ENCODE assay signal across 17 cellular contexts in the genomic region with DNA sequence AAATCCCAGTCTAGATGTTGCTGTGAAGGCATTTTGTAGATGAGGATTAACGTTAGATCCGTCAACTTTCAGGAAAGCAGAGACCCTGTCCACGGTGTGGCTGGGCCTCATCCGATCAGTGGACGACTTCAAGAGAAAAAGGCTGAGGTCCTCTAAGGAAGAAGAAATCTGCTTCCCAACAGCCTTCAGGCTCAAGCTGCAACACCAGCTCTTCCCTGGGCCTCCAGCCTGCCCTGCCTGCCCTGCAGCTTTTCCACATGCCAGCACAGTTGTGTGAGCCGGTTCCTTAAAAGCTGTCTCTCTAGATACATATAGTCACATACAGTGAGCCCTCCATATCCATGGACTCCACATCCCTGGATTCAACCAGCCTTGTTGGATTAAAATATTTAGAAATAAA. TPM values are rescaled to one million over a fixed set of nuclear protein-coding genes. Genes with fewer than 3 reads are reported as not detected.
DNase-seq lines count a peak whose midpoint lies in the region; ATAC-seq, FAIRE-seq and TF ChIP-seq lines count a peak whose summit lies in the region.
"Had no signal": no experiment of that assay in that cellular context is flagged by ENCODE, and none has a peak within 500 bp of the region (broad histone marks: within the 10 kb centered on the region; RNA-seq: fewer than 3 reads in every experiment).

No MANE protein-coding gene starts in this region.

- H4K12ac ChIP-seq in trophoblast cell (ENCODE audit: low read depth, low read length), result no peak overlapping the region

- ATAC-seq in GM23338 (no peak), GM21529 (IDR thresholded peaks at IDR 0.05; ENCODE audit: unreplicated experiment) (no peak)
- ATAC-seq: A549; CD8-positive, alpha-beta T cell had no signal

- H3K27me3 ChIP-seq in ACC112 (ENCODE audit: insufficient read depth, low read length), result no peaks in the 10 kb centered on the region
- no peaks in the 10 kb centered on the region for H3K27me3 ChIP-seq in GM23338 (ENCODE audit: insufficient read depth)
- H3K27me3 ChIP-seq in astrocyte (ENCODE audit: insufficient read depth, low read length), result no peaks in the 10 kb centered on the region
- H3K27me3 ChIP-seq in trophoblast cell (ENCODE audit: insufficient read depth, low read length), result no peaks in the 10 kb centered on the region
- H3K27me3 ChIP-seq in HAP-1 (ENCODE audit: low read depth), result no peaks in the 10 kb centered on the region

- no peak overlapping the region for H3K4ac ChIP-seq in trophoblast cell (ENCODE audit: low read depth, low read length)

- H3K79me1 ChIP-seq in trophoblast cell (ENCODE audit: low read length), result no peaks in the 10 kb centered on the region

- H4K20me1 ChIP-seq in GM23338 (replicated peaks; ENCODE audit: insufficient read depth) (no peaks in the 10 kb centered on the region), astrocyte (ENCODE audit: insufficient read depth, low read length) (no peaks in the 10 kb centered on the region)

- H3K4me3 Mint-ChIP-seq in GM23338 (no peak overlapping the region), astrocyte (ENCODE audit: unreplicated experiment) (no peak overlapping the region)
- H3K4me3 Mint-ChIP-seq: CD14-positive monocyte; CD8-positive, alpha-beta T cell; H9 had no signal

- no peak overlapping the region for H3K27ac Mint-ChIP-seq in GM23338
- H3K27ac Mint-ChIP-seq in astrocyte (ENCODE audit: unreplicated experiment), result no peak overlapping the region
- H3K27ac Mint-ChIP-seq: CD14-positive monocyte; CD8-positive, alpha-beta T cell; H9 had no signal

- H2AFZ ChIP-seq in ACC112 (ENCODE audit: low read length, unreplicated experiment) (peak overlapping the region; percentile 72), GM23338 (peak overlapping the region; percentile 83; the same call in 1 of the 2 replicates), astrocyte (ENCODE audit: low read depth, low read length) (peak overlapping the region; percentile 28), trophoblast cell (ENCODE audit: insufficient read depth, low read length, poor library complexity) (no peak overlapping the region)
- H2AFZ ChIP-seq: GM23248 had no signal

- H3K36me3 ChIP-seq in ACC112 (ENCODE audit: insufficient read depth, low read length), result no peaks in the 10 kb centered on the region
- H3K36me3 ChIP-seq in GM23338 (ENCODE audit: insufficient read depth), result no peaks in the 10 kb centered on the region
- H3K36me3 ChIP-seq in astrocyte (ENCODE audit: insufficient read depth, low read length), result no peaks in the 10 kb centered on the region
- H3K36me3 ChIP-seq in trophoblast cell (ENCODE audit: control insufficient read depth in 1 of 2, insufficient read depth in 2 of 2, low read length in 2 of 2), result no peaks in the 10 kb centered on the region
- no peaks in the 10 kb centered on the region for H3K36me3 ChIP-seq in HAP-1 (replicated peaks)

- no peaks in the 10 kb centered on the region for H3K9me2 ChIP-seq in GM23338 (ENCODE audit: insufficient read depth)

- no peak overlapping the region for H2BK12ac ChIP-seq in trophoblast cell (ENCODE audit: low read length)

- H3K4me2 ChIP-seq in GM23338 (no peak overlapping the region), astrocyte (ENCODE audit: low read length) (no peak overlapping the region), trophoblast cell (ENCODE audit: low read length) (no peak overlapping the region)
- H3K4me2 ChIP-seq: A549 had no signal

- H3K36me3 Mint-ChIP-seq in GM23338 (ENCODE audit: low read depth) (no peaks in the 10 kb centered on the region), astrocyte (ENCODE audit: low read depth, unreplicated experiment) (no peaks in the 10 kb centered on the region)
- H3K36me3 Mint-ChIP-seq: CD14-positive monocyte; CD8-positive, alpha-beta T cell had no signal

- no peaks in the 10 kb centered on the region for H3K9me3 Mint-ChIP-seq in GM23338
- H3K9me3 Mint-ChIP-seq in astrocyte (ENCODE audit: unreplicated experiment), result peaks cover 2% of the 10 kb centered on the region

- H3K4me3 ChIP-seq in ACC112 (ENCODE audit: low read depth, low read length), result peak overlapping the region; percentile 54
- no peak overlapping the region for H3K4me3 ChIP-seq in GM23338
- H3K4me3 ChIP-seq in astrocyte (ENCODE audit: insufficient read depth, low read depth, low read length), result no peak overlapping the region
- H3K4me3 ChIP-seq in trophoblast cell (ENCODE audit: low read depth, low read length), result no peak overlapping the region
- no peak overlapping the region for H3K4me3 ChIP-seq in HAP-1
- H3K4me3 ChIP-seq: A549, GM23248, K562 had no signal

- H3F3A ChIP-seq in GM23338 (replicated peaks; ENCODE audit: low read depth), result no peaks in the 10 kb centered on the region

- peaks cover 11% of the 10 kb centered on the region for H3K4me1 ChIP-seq in ACC112 (ENCODE audit: control insufficient read depth, insufficient read depth, low read length, unreplicated experiment)
- peaks cover 16% of the 10 kb centered on the region; the same call in 1 of the 2 replicates for H3K4me1 ChIP-seq in GM23338 (ENCODE audit: insufficient read depth)
- H3K4me1 ChIP-seq in astrocyte (ENCODE audit: insufficient read depth, low read length), result peaks cover 8% of the 10 kb centered on the region
- H3K4me1 ChIP-seq in trophoblast cell (ENCODE audit: control insufficient read depth in 1 of 2, insufficient read depth in 2 of 2, low read length in 2 of 2), result peaks cover 0 to 2% of the 10 kb centered on the region in 2 experiments
- peaks cover 5% of the 10 kb centered on the region for H3K4me1 ChIP-seq in HAP-1
- H3K4me1 ChIP-seq: A549 had no signal

- no peak overlapping the region for H2AK5ac ChIP-seq in trophoblast cell (ENCODE audit: low read length)

- no peak overlapping the region for H4K91ac ChIP-seq in trophoblast cell (ENCODE audit: low read depth, low read length)

- no peak for TF ChIP-seq CTCF in GM23338 (conservative IDR thresholded peaks at IDR 0.05; ENCODE audit: low read depth in 2 of 2)
- no peak for TF ChIP-seq CTCF in astrocyte (IDR thresholded peaks at IDR 0.05; ENCODE audit: insufficient read depth, low read depth, low read length)

- in situ Hi-C loops in HAP-1 (cut with MboI; ENCODE audit: low sequenced_read_pairs), result no loop called here

- no peaks in the 10 kb centered on the region for H3K79me2 ChIP-seq in ACC112 (ENCODE audit: control insufficient read depth, insufficient read depth, low read length, unreplicated experiment)
- H3K79me2 ChIP-seq in GM23338 (replicated peaks; ENCODE audit: insufficient read depth), result no peaks in the 10 kb centered on the region
- H3K79me2 ChIP-seq in astrocyte (ENCODE audit: insufficient read depth, low read length), result no peaks in the 10 kb centered on the region
- H3K79me2 ChIP-seq in trophoblast cell (ENCODE audit: control insufficient read depth, insufficient read depth, low read length, poor library complexity), result no peaks in the 10 kb centered on the region

- H3K9me3 ChIP-seq in astrocyte (ENCODE audit: insufficient read depth, low read depth, low read length), result no peaks in the 10 kb centered on the region
- no peaks in the 10 kb centered on the region for H3K9me3 ChIP-seq in trophoblast cell (ENCODE audit: insufficient read depth, low read depth, low read length)
- no peaks in the 10 kb centered on the region for H3K9me3 ChIP-seq in HAP-1
- H3K9me3 ChIP-seq: A549 had no signal

- WGBS in trophoblast cell (ENCODE audit: extremely low coverage, insufficient coverage, insufficient read length), result no CpG with 5 or more reads among the region's 6 CpGs

- H3K23ac ChIP-seq in trophoblast cell (ENCODE audit: low read length), result no peak overlapping the region

- DNase-seq in GM23338 (ENCODE audit: low spot score) (no peak), astrocyte (ENCODE audit: low read depth) (no peak), trophoblast cell (peak; percentile 42 to 62), HAP-1 (ENCODE audit: low spot score in 2 of 2) (no peak), NCI-H146 (lab: John Stamatoyannopoulos, UW) (no peak)
- DNase-seq: CD8-positive, alpha-beta T cell; COR-L47; DMS153; GM23248 had no signal

- H2BK120ac ChIP-seq in trophoblast cell (ENCODE audit: insufficient read depth, low read length, poor library complexity), result no peak overlapping the region

- no peak overlapping the region for H3K9ac ChIP-seq in astrocyte (ENCODE audit: low read length)
- no peak overlapping the region for H3K9ac ChIP-seq in trophoblast cell (ENCODE audit: low read length)
- H3K9ac ChIP-seq: GM23248 had no signal

- H3K27ac ChIP-seq in ACC112 (ENCODE audit: low read depth, low read length) (0 out of 2 replicates have a peak overlapping the region, but pooled peaks have one; percentile 10), GM23338 (ENCODE audit: low read depth) (no peak overlapping the region), astrocyte (ENCODE audit: low read depth, low read length) (no peak overlapping the region), trophoblast cell (ENCODE audit: low read depth, low read length) (no peak overlapping the region)
- H3K27ac ChIP-seq: A549, GM23248, HL-60 had no signal

- no peak overlapping the region for H3K18ac ChIP-seq in trophoblast cell (ENCODE audit: low read length)

- H3K14ac ChIP-seq in trophoblast cell (ENCODE audit: low read length), result no peak overlapping the region

- no peak overlapping the region for H4K8ac ChIP-seq in trophoblast cell (ENCODE audit: low read depth, low read length)

- H3K27me3 Mint-ChIP-seq in GM23338 (ENCODE audit: insufficient read depth, low read depth, poor library complexity), result peaks cover 7% of the 10 kb centered on the region
- H3K27me3 Mint-ChIP-seq in astrocyte (ENCODE audit: low read depth, unreplicated experiment), result peaks cover 12% of the 10 kb centered on the region

- H2BK5ac ChIP-seq in trophoblast cell (ENCODE audit: low read depth, low read length, poor library complexity), result no peak overlapping the region

- no peak for FAIRE-seq in astrocyte (lab: Jason Lieb, UNC)
- FAIRE-seq: A549, D721Med, K562 had no signal

- H3K4me1 Mint-ChIP-seq in GM23338 (peaks cover 26% of the 10 kb centered on the region), astrocyte (ENCODE audit: low read depth, unreplicated experiment) (peaks cover 4% of the 10 kb centered on the region)
- H3K4me1 Mint-ChIP-seq: CD14-positive monocyte had no signal

TF ChIP-seq in GM23338, 12 proteins besides CTCF, POLR2A, EP300 and RAD21 (continues in another document):
- TF ChIP-seq, protein P1, sequence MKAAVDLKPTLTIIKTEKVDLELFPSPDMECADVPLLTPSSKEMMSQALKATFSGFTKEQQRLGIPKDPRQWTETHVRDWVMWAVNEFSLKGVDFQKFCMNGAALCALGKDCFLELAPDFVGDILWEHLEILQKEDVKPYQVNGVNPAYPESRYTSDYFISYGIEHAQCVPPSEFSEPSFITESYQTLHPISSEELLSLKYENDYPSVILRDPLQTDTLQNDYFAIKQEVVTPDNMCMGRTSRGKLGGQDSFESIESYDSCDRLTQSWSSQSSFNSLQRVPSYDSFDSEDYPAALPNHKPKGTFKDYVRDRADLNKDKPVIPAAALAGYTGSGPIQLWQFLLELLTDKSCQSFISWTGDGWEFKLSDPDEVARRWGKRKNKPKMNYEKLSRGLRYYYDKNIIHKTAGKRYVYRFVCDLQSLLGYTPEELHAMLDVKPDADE (IDR thresholded peaks at IDR 0.05), result no peak
- TF ChIP-seq EZH2 (IDR thresholded peaks at IDR 0.05; ENCODE audit: low read depth, unreplicated experiment), result no peak

RNA-seq across cellular contexts. Expression of a gene that starts 14.1 kb away (rescaled TPM):
- 2.0 and 3.9 TPM in 2 replicates for total RNA-seq in GM23338 (2014; rRNA removed; shearing (Covaris generic))
- 0.47 and 0.50 TPM in 2 replicates for polyA plus RNA-seq in GM23338 (2016; fragmentation: Nextera tagmentation; extraction: Ambion mirVana)
- 5.4 and 7.4 TPM in 2 replicates for total RNA-seq in astrocyte
- 4.5 and 4.9 TPM in 2 replicates for polyA plus RNA-seq in trophoblast cell (2013)
- total RNA-seq: CD8-positive, alpha-beta T cell had no signal
- polyA plus RNA-seq: CD14-positive monocyte, K562 had no signal

Comparison
In these comparisons a context has a peak if more than half of its experiments do, and no peak if none do; other contexts are left out.
1. DNase-seq: peak in trophoblast cell (2 of 2); none in GM23338 (single experiment), astrocyte (single experiment), HAP-1 (0 of 2) and NCI-H146 (single experiment).